8 cellular contexts compared by ENCODE assay signal in genomic region chr5:138459311-138459710, GRCh38. TPM values are rescaled to one million over a fixed set of nuclear protein-coding genes. Genes with fewer than 3 reads are reported as not detected.
A peak's percentile ranks its signal among the peaks of the same experiment; 100 is the strongest.
DNase-seq lines count a peak whose midpoint lies in the region; ATAC-seq and TF ChIP-seq lines count a peak whose summit lies in the region.

No MANE protein-coding gene starts in this region.

- no peaks in the 10 kb centered on the region for H3F3A ChIP-seq in DOHH2 (ENCODE audit: control insufficient read depth, insufficient read depth)

- TF ChIP-seq CTCF in DOHH2 (IDR thresholded peaks at IDR 0.05; ENCODE audit: low read depth, low read length, poor library complexity, severe bottlenecking) (no peak), foreskin fibroblast (IDR thresholded peaks at IDR 0.05; ENCODE audit: low read depth, low read length) (no peak), gastrocnemius medialis (IDR thresholded peaks at IDR 0.05 in 4 of 5, conservative IDR thresholded peaks at IDR 0.05 in 1 of 5) (no peak)

- H3K4me1 ChIP-seq in DOHH2 (ENCODE audit: control insufficient read depth, low read length) (peaks cover 34% of the 10 kb centered on the region), gastrocnemius medialis (peaks cover 8% of the 10 kb centered on the region in 2 donors)

- peak overlapping the region; percentile 26 for H3K4me2 ChIP-seq in DOHH2 (ENCODE audit: low read length)

- H3K79me2 ChIP-seq in DOHH2 (ENCODE audit: control insufficient read depth, low read length): no peaks in the 10 kb centered on the region

- ATAC-seq in gastrocnemius medialis (no peak), HG02852 (IDR thresholded peaks at IDR 0.05; ENCODE audit: unreplicated experiment) (no peak)

- H3K4me3 ChIP-seq in DOHH2 (ENCODE audit: low read length): no peak overlapping the region
- no peak overlapping the region for H3K4me3 ChIP-seq in foreskin fibroblast (ENCODE audit: low read depth in 1 of 2, low read length in 2 of 2)
- H3K4me3 ChIP-seq in gastrocnemius medialis: no peak overlapping the region

- TF ChIP-seq POLR2A in gastrocnemius medialis (IDR thresholded peaks at IDR 0.05): no peak

- H3K9me3 ChIP-seq in DOHH2 (ENCODE audit: control insufficient read depth, insufficient read depth, low read length) (no peaks in the 10 kb centered on the region), gastrocnemius medialis (no peaks in the 10 kb centered on the region)

- H3K9me2 ChIP-seq in DOHH2 (replicated peaks; ENCODE audit: control insufficient read depth, low read length): no peaks in the 10 kb centered on the region

- peaks cover 9% of the 10 kb centered on the region; the same call in 1 of the 2 replicates for H3K27me3 ChIP-seq in DOHH2 (ENCODE audit: control insufficient read depth, low read length)
- H3K27me3 ChIP-seq in gastrocnemius medialis: no peaks in the 10 kb centered on the region

- intact Hi-C loops in gastrocnemius medialis (cut with DNase I; ENCODE audit: low total_unique reads): no loop called here

- H3K36me3 ChIP-seq in DOHH2 (ENCODE audit: control insufficient read depth, low read length): no peaks in the 10 kb centered on the region
- no peaks in the 10 kb centered on the region for H3K36me3 ChIP-seq in gastrocnemius medialis

- no peak overlapping the region for H3K27ac ChIP-seq in DOHH2 (ENCODE audit: low read depth, low read length)
- no peak overlapping the region for H3K27ac ChIP-seq in gastrocnemius medialis

- H4K20me1 ChIP-seq in DOHH2 (ENCODE audit: control insufficient read depth, insufficient read depth, low read depth, low read length): no peaks in the 10 kb centered on the region

- in situ Hi-C loops in gastrocnemius medialis (cut with MboI; ENCODE audit: low sequenced_read_pairs in 4 of 4): no loop called here

- DNase-seq in T follicular helper cell (ENCODE audit: low read depth): peak; percentile 71
- DNase-seq in activated naive CD4-positive, alpha-beta T cell treated with anti-CD3 and anti-CD28 coated beads, Interleukin-2, amount 50 U/mL, for 16 hours: peak; percentile 81
- DNase-seq in stimulated activated CD4-positive, alpha-beta T cell treated with anti-CD3 and anti-CD28 coated beads, Interleukin-15, amount 100 ng/mL, for 24 hours: peak; percentile 95
- no peak for DNase-seq in foreskin fibroblast
- no peak for DNase-seq in gastrocnemius medialis
- no peak for DNase-seq in NCI-H1417 (lab: John Stamatoyannopoulos, UW)

RNA-seq across cellular contexts. Expression of gene EGR1, which starts 6.0 kb away (rescaled TPM):
- 10 to 100 TPM in 1 of 4 donors, 1 to 10 TPM in 3; 1.1 to 16.4 (median 7.2) TPM for total RNA-seq in gastrocnemius medialis

RNA-seq across cellular contexts. Expression of gene REEP2, which starts 20.5 kb away (rescaled TPM):
- total RNA-seq in gastrocnemius medialis: 1 to 10 TPM; 1.2 to 7.4 (median 3.4) TPM

Comparison
In these comparisons a context has a peak if more than half of its experiments do, and no peak if none do; other contexts are left out.
1. DNase-seq: peak in T follicular helper cell (single experiment), activated naive CD4-positive, alpha-beta T cell treated with anti-CD3 and anti-CD28 coated beads, Interleukin-2, amount 50 U/mL, for 16 hours (single experiment) and stimulated activated CD4-positive, alpha-beta T cell treated with anti-CD3 and anti-CD28 coated beads, Interleukin-15, amount 100 ng/mL, for 24 hours (single experiment); none in foreskin fibroblast (0 of 2), gastrocnemius medialis (0 of 2) and NCI-H1417 (0 of 3).